In genomic region chr5:36481721-36482120, GRCh38 we compare ENCODE assay signal across 37 cellular contexts.
"Had no signal": no experiment of that assay in that cellular context is flagged by ENCODE, and none has a peak within 500 bp of the region (broad histone marks: within the 10 kb centered on the region; RNA-seq: fewer than 3 reads in every experiment).

No MANE protein-coding gene starts in this region.

- H3K36me3 ChIP-seq: ascending aorta, cardiac muscle cell had no signal

- H3K9me3 ChIP-seq: ascending aorta had no signal

- H3K4me3 ChIP-seq: ascending aorta, cardiac muscle cell had no signal

- H3K4me1 ChIP-seq: ascending aorta had no signal

- H3K27ac ChIP-seq: ascending aorta, cardiac muscle cell, VCaP had no signal

- FAIRE-seq: bronchial epithelial cell, TTC549 had no signal

- H3K9me3 Mint-ChIP-seq: activated B cell treated with CpG ODN at 0.5 μM for 24 hours; activated CD4-positive, alpha-beta memory T cell treated with anti-CD3 and anti-CD28 coated beads for 36 hours; activated CD4-positive, alpha-beta T cell treated with anti-CD3 and anti-CD28 coated beads, Interleukin-2, amount 10 ng/mL, durations not matched to agents 24 days and 14 days; activated naive CD4-positive, alpha-beta T cell treated with anti-CD3 and anti-CD28 coated beads, Interleukin-2, amount 10 ng/mL, durations not matched to agents 7 days and 5 days; activated naive CD4-positive, alpha-beta T cell treated with anti-CD3 and anti-CD28 coated beads, Interleukin-2, amount 50 U/mL, for 24 hours; activated naive CD8-positive, alpha-beta T cell treated with anti-CD3 and anti-CD28 coated beads, Interleukin-2, amount 10 ng/mL, durations not matched to agents 7 days and 5 days; activated naive CD8-positive, alpha-beta T cell treated with anti-CD3 and anti-CD28 coated beads, Interleukin-2, amount 50 U/mL, for 24 hours; activated T-cell treated with anti-CD3 and anti-CD28 coated beads, Interleukin-2, amount 50 U/mL, for 4 hours; activated T-helper 1 cell treated with anti-CD3 and anti-CD28 coated beads, Interleukin-12 subunit alpha, Interleukin-12 subunit beta, Interleukin-2, Interleukin-4 antibody, amounts not matched to agents 30 ng/mL and 10 ng/mL and 1 ng/mL, durations not matched to agents 14 hours and 24 hours and 36 hours; activated T-helper 2 cell treated with anti-CD3 and anti-CD28 coated beads, Interferon-gamma antibody, Interleukin-2, Interleukin-4, amounts not matched to agents 10 μg/mL and 5 μg/mL and 100 μg/mL, durations not matched to agents 14 hours and 24 hours and 36 hours; T-helper 1 cell treated with Interleukin-12 subunit alpha and Interleukin-12 subunit beta and Interleukin-4 antibody, amounts not matched to agents 30 μg/mL and 1 μg/mL, for 36 hours; T-helper 2 cell treated with Interferon-gamma antibody and Interleukin-4, amounts not matched to agents 5 μg/mL and 100 μg/mL, for 36 hours had no signal

- H3K27me3 ChIP-seq: ascending aorta, cardiac muscle cell had no signal

- ATAC-seq: activated CD8-positive, alpha-beta T cell treated with anti-CD3 and anti-CD28 coated beads for 36 hours; activated naive CD8-positive, alpha-beta T cell treated with anti-CD3 and anti-CD28 coated beads, Interleukin-2, amount 50 U/mL, for 24 hours; activated T-cell treated with anti-CD3 and anti-CD28 coated beads, Interleukin-2, amount 50 U/mL, for 4 hours; activated T-cell treated with anti-CD3 and anti-CD28 coated beads, Interleukin-2, amount 50 U/mL, for 72 hours had no signal

- H3K36me3 Mint-ChIP-seq: activated CD4-positive, alpha-beta memory T cell treated with anti-CD3 and anti-CD28 coated beads for 36 hours; activated naive CD4-positive, alpha-beta T cell treated with anti-CD3 and anti-CD28 coated beads, Interleukin-2, amount 10 ng/mL, durations not matched to agents 7 days and 5 days; activated naive CD4-positive, alpha-beta T cell treated with anti-CD3 and anti-CD28 coated beads, Interleukin-2, amount 50 U/mL, for 24 hours; activated naive CD8-positive, alpha-beta T cell; activated naive CD8-positive, alpha-beta T cell treated with anti-CD3 and anti-CD28 coated beads, Interleukin-2, amount 10 ng/mL, durations not matched to agents 7 days and 5 days; brain had no signal

- DNase-seq: activated B cell treated with CpG ODN at 0.5 μM for 24 hours; activated CD4-positive, alpha-beta memory T cell treated with anti-CD3 and anti-CD28 coated beads for 36 hours; activated CD4-positive, alpha-beta T cell treated with anti-CD3 and anti-CD28 coated beads for 4 hours; activated CD4-positive, alpha-beta T cell treated with anti-CD3 and anti-CD28 coated beads, Interleukin-2, amount 10 ng/mL, durations not matched to agents 24 days and 14 days; activated CD4-positive, alpha-beta T cell treated with anti-CD3 and anti-CD28 coated beads, Interleukin-2, amount 50 U/mL, for 1 hour; activated CD4-positive, alpha-beta T cell treated with anti-CD3 and anti-CD28 coated beads, Interleukin-2, amount 50 U/mL, for 4 hours; activated CD4-positive, CD25-positive, alpha-beta regulatory T cell treated with anti-CD3 and anti-CD28 coated beads, Interleukin-2, amount 50 U/mL, for 72 hours; activated CD8-positive, alpha-beta memory T cell treated with anti-CD3 and anti-CD28 coated beads, Interleukin-2, amount 50 U/mL, for 4 hours; activated CD8-positive, alpha-beta T cell treated with anti-CD3 and anti-CD28 coated beads for 36 hours; activated effector memory CD4-positive, alpha-beta T cell treated with Interleukin-2 at 50 U/mL for 16 hours; activated gamma-delta T cell; activated naive CD4-positive, alpha-beta T cell treated with anti-CD3 and anti-CD28 coated beads, Interleukin-2, amount 10 ng/mL, durations not matched to agents 7 days and 5 days; activated naive CD4-positive, alpha-beta T cell treated with Interleukin-2 at 50 U/mL for 16 hours; activated naive CD8-positive, alpha-beta T cell treated with anti-CD3 and anti-CD28 coated beads, Interleukin-2, amount 10 ng/mL, durations not matched to agents 7 days and 5 days; activated naive CD8-positive, alpha-beta T cell treated with anti-CD3 and anti-CD28 coated beads, Interleukin-2, amount 50 U/mL, for 24 hours; activated T-cell treated with anti-CD3 and anti-CD28 coated beads for 4 hours; activated T-cell treated with anti-CD3 and anti-CD28 coated beads, Interleukin-2, amount 50 U/mL, for 1 hour; activated T-cell treated with anti-CD3 and anti-CD28 coated beads, Interleukin-2, amount 50 U/mL, for 4 hours; activated T-cell treated with anti-CD3 and anti-CD28 coated beads, Interleukin-2, amount 50 U/mL, for 72 hours; amygdala; anterior cingulate cortex; caudate nucleus; T-helper 1 cell; T-helper 2 cell; T-helper 9 cell had no signal

- H3K4me1 Mint-ChIP-seq: activated B cell treated with CpG ODN at 0.5 μM for 24 hours; activated CD4-positive, alpha-beta T cell treated with anti-CD3 and anti-CD28 coated beads, Interleukin-2, amount 10 ng/mL, durations not matched to agents 24 days and 14 days; activated naive CD4-positive, alpha-beta T cell treated with anti-CD3 and anti-CD28 coated beads, Interleukin-2, amount 10 ng/mL, durations not matched to agents 7 days and 5 days; activated naive CD4-positive, alpha-beta T cell treated with anti-CD3 and anti-CD28 coated beads, Interleukin-2, amount 50 U/mL, for 24 hours; activated naive CD8-positive, alpha-beta T cell treated with anti-CD3 and anti-CD28 coated beads, Interleukin-2, amount 10 ng/mL, durations not matched to agents 7 days and 5 days; activated naive CD8-positive, alpha-beta T cell treated with anti-CD3 and anti-CD28 coated beads, Interleukin-2, amount 50 U/mL, for 24 hours; brain had no signal

- H3K27ac Mint-ChIP-seq: activated B cell treated with CpG ODN at 0.5 μM for 24 hours; activated CD4-positive, alpha-beta memory T cell treated with anti-CD3 and anti-CD28 coated beads for 36 hours; activated CD4-positive, alpha-beta T cell treated with anti-CD3 and anti-CD28 coated beads, Interleukin-2, amount 10 ng/mL, durations not matched to agents 24 days and 14 days; activated CD8-positive, alpha-beta T cell treated with anti-CD3 and anti-CD28 coated beads for 36 hours; activated naive CD4-positive, alpha-beta T cell treated with anti-CD3 and anti-CD28 coated beads, Interleukin-2, amount 10 ng/mL, durations not matched to agents 7 days and 5 days; activated naive CD4-positive, alpha-beta T cell treated with anti-CD3 and anti-CD28 coated beads, Interleukin-2, amount 50 U/mL, for 24 hours; activated naive CD8-positive, alpha-beta T cell; activated naive CD8-positive, alpha-beta T cell treated with anti-CD3 and anti-CD28 coated beads, Interleukin-2, amount 10 ng/mL, durations not matched to agents 7 days and 5 days; activated naive CD8-positive, alpha-beta T cell treated with anti-CD3 and anti-CD28 coated beads, Interleukin-2, amount 50 U/mL, for 24 hours; activated T-helper 1 cell treated with anti-CD3 and anti-CD28 coated beads, Interleukin-12 subunit alpha, Interleukin-12 subunit beta, Interleukin-2, Interleukin-4 antibody, amounts not matched to agents 30 ng/mL and 10 ng/mL and 1 ng/mL, durations not matched to agents 14 hours and 24 hours and 36 hours; activated T-helper 2 cell treated with anti-CD3 and anti-CD28 coated beads, Interferon-gamma antibody, Interleukin-2, Interleukin-4, amounts not matched to agents 10 μg/mL and 5 μg/mL and 100 μg/mL, durations not matched to agents 14 hours and 24 hours and 36 hours; brain; T-helper 1 cell treated with Interleukin-12 subunit alpha and Interleukin-12 subunit beta and Interleukin-4 antibody, amounts not matched to agents 30 μg/mL and 1 μg/mL, for 36 hours; T-helper 2 cell treated with Interferon-gamma antibody and Interleukin-4, amounts not matched to agents 5 μg/mL and 100 μg/mL, for 36 hours had no signal

- H3K4me3 Mint-ChIP-seq: activated B cell treated with CpG ODN at 0.5 μM for 24 hours; activated CD4-positive, alpha-beta memory T cell treated with anti-CD3 and anti-CD28 coated beads for 36 hours; activated CD4-positive, alpha-beta T cell treated with anti-CD3 and anti-CD28 coated beads, Interleukin-2, amount 10 ng/mL, durations not matched to agents 24 days and 14 days; activated CD8-positive, alpha-beta T cell treated with anti-CD3 and anti-CD28 coated beads for 36 hours; activated naive CD4-positive, alpha-beta T cell treated with anti-CD3 and anti-CD28 coated beads, Interleukin-2, amount 10 ng/mL, durations not matched to agents 7 days and 5 days; activated naive CD4-positive, alpha-beta T cell treated with anti-CD3 and anti-CD28 coated beads, Interleukin-2, amount 50 U/mL, for 24 hours; activated naive CD8-positive, alpha-beta T cell; activated naive CD8-positive, alpha-beta T cell treated with anti-CD3 and anti-CD28 coated beads, Interleukin-2, amount 10 ng/mL, durations not matched to agents 7 days and 5 days; activated naive CD8-positive, alpha-beta T cell treated with anti-CD3 and anti-CD28 coated beads, Interleukin-2, amount 50 U/mL, for 24 hours; activated T-cell treated with anti-CD3 and anti-CD28 coated beads, Interleukin-2, amount 50 U/mL, for 4 hours; activated T-cell treated with anti-CD3 and anti-CD28 coated beads, Interleukin-2, amount 50 U/mL, for 72 hours; activated T-helper 1 cell treated with anti-CD3 and anti-CD28 coated beads, Interleukin-12 subunit alpha, Interleukin-12 subunit beta, Interleukin-2, Interleukin-4 antibody, amounts not matched to agents 30 ng/mL and 10 ng/mL and 1 ng/mL, durations not matched to agents 14 hours and 24 hours and 36 hours; brain; T-helper 1 cell treated with Interleukin-12 subunit alpha and Interleukin-12 subunit beta and Interleukin-4 antibody, amounts not matched to agents 30 μg/mL and 1 μg/mL, for 36 hours; T-helper 2 cell treated with Interferon-gamma antibody and Interleukin-4, amounts not matched to agents 5 μg/mL and 100 μg/mL, for 36 hours had no signal

- H3K27me3 Mint-ChIP-seq: activated B cell treated with CpG ODN at 0.5 μM for 24 hours; activated CD4-positive, alpha-beta memory T cell treated with anti-CD3 and anti-CD28 coated beads for 36 hours; activated CD4-positive, alpha-beta T cell treated with anti-CD3 and anti-CD28 coated beads, Interleukin-2, amount 10 ng/mL, durations not matched to agents 24 days and 14 days; activated CD8-positive, alpha-beta T cell treated with anti-CD3 and anti-CD28 coated beads for 36 hours; activated naive CD4-positive, alpha-beta T cell treated with anti-CD3 and anti-CD28 coated beads, Interleukin-2, amount 10 ng/mL, durations not matched to agents 7 days and 5 days; activated naive CD4-positive, alpha-beta T cell treated with anti-CD3 and anti-CD28 coated beads, Interleukin-2, amount 50 U/mL, for 24 hours; activated naive CD8-positive, alpha-beta T cell; activated naive CD8-positive, alpha-beta T cell treated with anti-CD3 and anti-CD28 coated beads, Interleukin-2, amount 10 ng/mL, durations not matched to agents 7 days and 5 days; activated naive CD8-positive, alpha-beta T cell treated with anti-CD3 and anti-CD28 coated beads, Interleukin-2, amount 50 U/mL, for 24 hours; brain had no signal
